ENCODE assay signal across 12 cellular contexts in genomic region chr18:26159353-26159752, GRCh38. TPM values are rescaled to one million over a fixed set of nuclear protein-coding genes. Genes with fewer than 3 reads are reported as not detected.
DNase-seq lines count a peak whose midpoint lies in the region; ATAC-seq and TF ChIP-seq lines count a peak whose summit lies in the region.
"Had no signal": no experiment of that assay in that cellular context is flagged by ENCODE, and none has a peak within 500 bp of the region (broad histone marks: within the 10 kb centered on the region; RNA-seq: fewer than 3 reads in every experiment).

No MANE protein-coding gene starts in this region.

- peaks cover 1% of the 10 kb centered on the region for H3K4me1 Mint-ChIP-seq in endodermal cell
- H3K4me1 Mint-ChIP-seq: activated CD4-positive, alpha-beta T cell treated with anti-CD3 and anti-CD28 coated beads for 36 hours had no signal

- no peaks in the 10 kb centered on the region for H3F3A ChIP-seq in OCI-LY1 (ENCODE audit: insufficient read depth, low read length)

- no peaks in the 10 kb centered on the region for H3K27me3 Mint-ChIP-seq in endodermal cell (ENCODE audit: insufficient read depth)
- H3K27me3 Mint-ChIP-seq: activated CD4-positive, alpha-beta T cell treated with anti-CD3 and anti-CD28 coated beads for 36 hours had no signal

- TF ChIP-seq CTCF in OCI-LY1 (IDR thresholded peaks at IDR 0.05; ENCODE audit: low read length) = peak; percentile 52; the same call in 1 of the 2 replicates
- TF ChIP-seq CTCF in endodermal cell (conservative IDR thresholded peaks at IDR 0.05) = peak; percentile 48

- no peaks in the 10 kb centered on the region for H3K9me3 Mint-ChIP-seq in endodermal cell

- H3K27ac ChIP-seq in OCI-LY1 (ENCODE audit: low read depth, low read length, poor library complexity, severe bottlenecking) (no peak overlapping the region), endodermal cell (ENCODE audit: low read depth, low read length) (no peak overlapping the region)
- H3K27ac ChIP-seq: upper lobe of left lung had no signal

- no peak for ATAC-seq in GM18873 (IDR thresholded peaks at IDR 0.05; ENCODE audit: low FRiP score, unreplicated experiment)
- ATAC-seq: activated CD4-positive, alpha-beta T cell treated with anti-CD3 and anti-CD28 coated beads for 36 hours had no signal

- H3K4me3 ChIP-seq in OCI-LY1 (ENCODE audit: low read depth, low read length, poor library complexity, severe bottlenecking) = no peak overlapping the region
- H3K4me3 ChIP-seq in endodermal cell (ENCODE audit: low read length) = no peak overlapping the region
- H3K4me3 ChIP-seq: upper lobe of left lung had no signal

- H3K9ac ChIP-seq in OCI-LY1 (ENCODE audit: low read length) (no peak overlapping the region), endodermal cell (ENCODE audit: extremely low read depth, low read length, poor library complexity, severe bottlenecking) (no peak overlapping the region)

- DNase-seq in AG08395 (ENCODE audit: low spot score) (peak; percentile 3), GM03348 (ENCODE audit: low spot score) (peak; percentile 17), endodermal cell (no peak), mesenteric fat pad (ENCODE audit: low spot score) (no peak), NCI-H524 treated with DMSO at 0.1 percent for 48 hours (lab: John Stamatoyannopoulos, UW) (no peak)
- DNase-seq in activated CD8-positive, alpha-beta memory T cell treated with anti-CD3 and anti-CD28 coated beads for 24 hours = no peak
- DNase-seq: activated CD4-positive, alpha-beta T cell treated with anti-CD3 and anti-CD28 coated beads for 36 hours; NCI-H345; upper lobe of left lung had no signal

- H3K79me2 ChIP-seq in OCI-LY1 (ENCODE audit: insufficient read depth, low read length) = no peaks in the 10 kb centered on the region

- H3K4me3 Mint-ChIP-seq in endodermal cell = no peak overlapping the region
- H3K4me3 Mint-ChIP-seq: activated CD4-positive, alpha-beta T cell treated with anti-CD3 and anti-CD28 coated beads for 36 hours had no signal

- no peak overlapping the region for H2AFZ ChIP-seq in OCI-LY1 (ENCODE audit: low read length)

- no peak overlapping the region for H3K4me2 ChIP-seq in OCI-LY1 (ENCODE audit: low read length)

- H3K9me3 ChIP-seq in OCI-LY1 (ENCODE audit: low read length) (no peaks in the 10 kb centered on the region), endodermal cell (ENCODE audit: control insufficient read depth, low read length) (no peaks in the 10 kb centered on the region)
- H3K9me3 ChIP-seq: upper lobe of left lung had no signal

- no peak overlapping the region for H3K27ac Mint-ChIP-seq in endodermal cell
- H3K27ac Mint-ChIP-seq: activated CD4-positive, alpha-beta T cell treated with anti-CD3 and anti-CD28 coated beads for 36 hours had no signal

- H4K20me1 ChIP-seq in OCI-LY1 (ENCODE audit: insufficient read depth, low read length) = no peaks in the 10 kb centered on the region

- H3K4me1 ChIP-seq in OCI-LY1 (ENCODE audit: insufficient read depth, low read length, severe bottlenecking) (peaks cover 3% of the 10 kb centered on the region), endodermal cell (ENCODE audit: control insufficient read depth, insufficient read depth, low read length) (no peaks in the 10 kb centered on the region)
- H3K4me1 ChIP-seq: upper lobe of left lung had no signal

- H3K36me3 ChIP-seq in OCI-LY1 (ENCODE audit: insufficient read depth, low read length) = peaks cover 26% of the 10 kb centered on the region
- no peaks in the 10 kb centered on the region for H3K36me3 ChIP-seq in endodermal cell (ENCODE audit: control insufficient read depth, insufficient read depth, low read length)
- H3K36me3 ChIP-seq: upper lobe of left lung had no signal

- no peaks in the 10 kb centered on the region for H3K36me3 Mint-ChIP-seq in endodermal cell (ENCODE audit: low read depth)

- H3K27me3 ChIP-seq in OCI-LY1 (ENCODE audit: insufficient read depth, low read length) = no peaks in the 10 kb centered on the region
- no peaks in the 10 kb centered on the region for H3K27me3 ChIP-seq in endodermal cell (ENCODE audit: control insufficient read depth, insufficient read depth, low read length, poor library complexity, severe bottlenecking)
- H3K27me3 ChIP-seq: upper lobe of left lung had no signal

- 88 to 100% methylated on average over 2 to 3 of the region's 3 CpGs for WGBS in endodermal cell (ENCODE audit: insufficient coverage in 1 of 2, insufficient read length in 1 of 2), 2 experiments

- no peaks in the 10 kb centered on the region for H3K9me2 ChIP-seq in OCI-LY1 (ENCODE audit: low read depth, low read length)

RNA-seq across cellular contexts. Expression of gene PSMA8, which starts 25.7 kb away (rescaled TPM):
- not detected for total RNA-seq in endodermal cell
- polyA plus RNA-seq in endodermal cell (2013, experiment 1 of 2) = not detected
- polyA plus RNA-seq in endodermal cell (2013, experiment 2 of 2) = not detected
- not detected for total RNA-seq in mesenteric fat pad
- total RNA-seq: astrocyte had no signal

Comparison
In these comparisons a context has a peak if more than half of its experiments do, and no peak if none do; other contexts are left out.
1. DNase-seq: peak in AG08395 (single experiment) and GM03348 (single experiment); none in endodermal cell (single experiment), mesenteric fat pad (single experiment), NCI-H524 treated with DMSO at 0.1 percent for 48 hours (single experiment) and activated CD8-positive, alpha-beta memory T cell treated with anti-CD3 and anti-CD28 coated beads for 24 hours (single experiment).